ENCODE assay signal across 8 cellular contexts in the genomic region with DNA sequence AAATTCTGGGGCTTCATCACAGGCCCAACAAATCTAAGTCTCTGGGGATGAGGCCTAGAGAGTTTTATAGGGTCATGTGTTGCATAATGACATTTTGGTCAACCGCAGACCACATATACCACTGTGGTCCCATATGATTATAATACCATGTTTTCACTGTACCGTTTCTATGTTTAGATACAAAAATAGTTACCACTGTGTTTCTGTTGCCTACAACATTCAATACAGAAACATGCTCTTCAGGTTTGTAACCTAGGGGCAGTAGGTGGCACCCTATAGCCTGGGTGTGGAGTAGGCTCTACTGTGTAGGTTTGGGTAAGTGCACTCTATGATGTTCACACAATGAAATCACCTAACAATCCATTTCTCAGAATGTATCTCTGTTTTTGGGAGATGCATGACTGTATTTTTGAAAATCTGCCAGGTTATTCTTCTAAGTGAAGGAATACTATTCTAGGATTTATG.
DNase-seq lines count a peak whose midpoint lies in the region; ATAC-seq, FAIRE-seq and TF ChIP-seq lines count a peak whose summit lies in the region.

No MANE protein-coding gene starts in this region.

- H3K36me3 Mint-ChIP-seq in immature natural killer cell, result no peaks in the 10 kb centered on the region

- peaks cover 10 to 16% of the 10 kb centered on the region in 2 donors for H3K4me1 Mint-ChIP-seq in immature natural killer cell

- peaks cover 0 to 13% (median 0%) of the 10 kb centered on the region in 6 donors for H3K9me3 Mint-ChIP-seq in immature natural killer cell

- H3K27me3 Mint-ChIP-seq in immature natural killer cell (ENCODE audit: low read depth in 3 of 3), result peaks cover 0 to 4% (median 3%) of the 10 kb centered on the region in 3 donors

- peak; percentile 60 for FAIRE-seq in D721Med (lab: Jason Lieb, UNC)

- no peak overlapping the region for H3K4me3 Mint-ChIP-seq in immature natural killer cell

- H3K4me3 ChIP-seq in HFF-Myc (replicated peaks; ENCODE audit: low read depth, low read length), result no peak overlapping the region

- no peak for ATAC-seq in GM21390 (IDR thresholded peaks at IDR 0.05; ENCODE audit: unreplicated experiment)

- no peak for TF ChIP-seq CTCF in D721Med (IDR thresholded peaks at IDR 0.05; ENCODE audit: insufficient read depth, missing control alignments)
- no peak for TF ChIP-seq CTCF in HFF-Myc (IDR thresholded peaks at IDR 0.05; ENCODE audit: low read depth, low read length, missing control alignments)

- no peak for DNase-seq in D721Med (ENCODE audit: insufficient read length, low spot score)
- DNase-seq in HFF-Myc (ENCODE audit: extremely low read depth, low read depth), result peak; percentile 3
- DNase-seq in RPMI8226, result peak; percentile 8
- peak; percentile 1 to 66 (median 14) for DNase-seq in immature natural killer cell
- no peak for DNase-seq in NCI-H1048 (lab: John Stamatoyannopoulos, UW)
- DNase-seq in dermis blood vessel endothelial cell, result no peak
- no peak for DNase-seq in NCI-H187 treated with DMSO at 0.1 percent for 48 hours (lab: John Stamatoyannopoulos, UW)

- peak overlapping the region in 1 of 6 donors; percentile 16 for H3K27ac Mint-ChIP-seq in immature natural killer cell

Comparison
In these comparisons a context has a peak if more than half of its experiments do, and no peak if none do; other contexts are left out.
1. DNase-seq: peak in HFF-Myc (single experiment), RPMI8226 (single experiment) and immature natural killer cell (3 of 3); none in D721Med (single experiment), NCI-H1048 (single experiment), dermis blood vessel endothelial cell (single experiment) and NCI-H187 treated with DMSO at 0.1 percent for 48 hours (single experiment).